Comparison of ENCODE assay signal across 1 cellular context in the genomic region with DNA sequence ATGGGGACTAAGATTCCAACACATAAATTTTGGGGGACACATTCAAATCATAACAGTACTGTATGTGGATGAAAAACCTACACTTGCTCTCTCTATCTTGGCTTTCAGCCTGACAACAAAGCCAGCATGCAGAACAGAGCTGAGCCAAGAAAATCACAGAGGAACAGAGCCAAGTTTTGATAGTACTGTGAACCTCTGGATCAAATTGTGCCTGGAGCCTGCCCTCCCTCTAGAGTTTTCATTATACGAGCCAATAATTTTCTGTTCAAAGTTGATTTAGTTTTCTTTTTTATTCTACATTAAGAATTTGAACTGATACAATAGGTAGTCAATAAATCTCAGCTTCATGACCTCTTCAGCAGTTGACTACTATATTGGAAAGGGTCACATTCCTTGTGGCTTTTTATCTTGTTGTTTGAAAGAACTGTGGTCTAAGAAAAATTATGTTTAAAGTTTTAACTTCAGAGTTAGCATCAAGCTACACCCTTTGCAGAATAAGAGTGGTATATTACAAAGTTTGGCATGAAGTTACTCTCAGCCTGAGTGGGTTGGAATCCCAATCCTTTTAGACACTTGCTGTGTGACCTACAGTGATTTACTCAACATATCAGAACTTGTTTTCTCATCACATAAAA.
TF ChIP-seq lines count a peak whose summit lies in the region.

No MANE protein-coding gene starts in this region.

TF ChIP-seq in GM23338, 12 proteins besides CTCF, POLR2A, EP300 and RAD21 (continued from another document):
- TF ChIP-seq, protein P1, sequence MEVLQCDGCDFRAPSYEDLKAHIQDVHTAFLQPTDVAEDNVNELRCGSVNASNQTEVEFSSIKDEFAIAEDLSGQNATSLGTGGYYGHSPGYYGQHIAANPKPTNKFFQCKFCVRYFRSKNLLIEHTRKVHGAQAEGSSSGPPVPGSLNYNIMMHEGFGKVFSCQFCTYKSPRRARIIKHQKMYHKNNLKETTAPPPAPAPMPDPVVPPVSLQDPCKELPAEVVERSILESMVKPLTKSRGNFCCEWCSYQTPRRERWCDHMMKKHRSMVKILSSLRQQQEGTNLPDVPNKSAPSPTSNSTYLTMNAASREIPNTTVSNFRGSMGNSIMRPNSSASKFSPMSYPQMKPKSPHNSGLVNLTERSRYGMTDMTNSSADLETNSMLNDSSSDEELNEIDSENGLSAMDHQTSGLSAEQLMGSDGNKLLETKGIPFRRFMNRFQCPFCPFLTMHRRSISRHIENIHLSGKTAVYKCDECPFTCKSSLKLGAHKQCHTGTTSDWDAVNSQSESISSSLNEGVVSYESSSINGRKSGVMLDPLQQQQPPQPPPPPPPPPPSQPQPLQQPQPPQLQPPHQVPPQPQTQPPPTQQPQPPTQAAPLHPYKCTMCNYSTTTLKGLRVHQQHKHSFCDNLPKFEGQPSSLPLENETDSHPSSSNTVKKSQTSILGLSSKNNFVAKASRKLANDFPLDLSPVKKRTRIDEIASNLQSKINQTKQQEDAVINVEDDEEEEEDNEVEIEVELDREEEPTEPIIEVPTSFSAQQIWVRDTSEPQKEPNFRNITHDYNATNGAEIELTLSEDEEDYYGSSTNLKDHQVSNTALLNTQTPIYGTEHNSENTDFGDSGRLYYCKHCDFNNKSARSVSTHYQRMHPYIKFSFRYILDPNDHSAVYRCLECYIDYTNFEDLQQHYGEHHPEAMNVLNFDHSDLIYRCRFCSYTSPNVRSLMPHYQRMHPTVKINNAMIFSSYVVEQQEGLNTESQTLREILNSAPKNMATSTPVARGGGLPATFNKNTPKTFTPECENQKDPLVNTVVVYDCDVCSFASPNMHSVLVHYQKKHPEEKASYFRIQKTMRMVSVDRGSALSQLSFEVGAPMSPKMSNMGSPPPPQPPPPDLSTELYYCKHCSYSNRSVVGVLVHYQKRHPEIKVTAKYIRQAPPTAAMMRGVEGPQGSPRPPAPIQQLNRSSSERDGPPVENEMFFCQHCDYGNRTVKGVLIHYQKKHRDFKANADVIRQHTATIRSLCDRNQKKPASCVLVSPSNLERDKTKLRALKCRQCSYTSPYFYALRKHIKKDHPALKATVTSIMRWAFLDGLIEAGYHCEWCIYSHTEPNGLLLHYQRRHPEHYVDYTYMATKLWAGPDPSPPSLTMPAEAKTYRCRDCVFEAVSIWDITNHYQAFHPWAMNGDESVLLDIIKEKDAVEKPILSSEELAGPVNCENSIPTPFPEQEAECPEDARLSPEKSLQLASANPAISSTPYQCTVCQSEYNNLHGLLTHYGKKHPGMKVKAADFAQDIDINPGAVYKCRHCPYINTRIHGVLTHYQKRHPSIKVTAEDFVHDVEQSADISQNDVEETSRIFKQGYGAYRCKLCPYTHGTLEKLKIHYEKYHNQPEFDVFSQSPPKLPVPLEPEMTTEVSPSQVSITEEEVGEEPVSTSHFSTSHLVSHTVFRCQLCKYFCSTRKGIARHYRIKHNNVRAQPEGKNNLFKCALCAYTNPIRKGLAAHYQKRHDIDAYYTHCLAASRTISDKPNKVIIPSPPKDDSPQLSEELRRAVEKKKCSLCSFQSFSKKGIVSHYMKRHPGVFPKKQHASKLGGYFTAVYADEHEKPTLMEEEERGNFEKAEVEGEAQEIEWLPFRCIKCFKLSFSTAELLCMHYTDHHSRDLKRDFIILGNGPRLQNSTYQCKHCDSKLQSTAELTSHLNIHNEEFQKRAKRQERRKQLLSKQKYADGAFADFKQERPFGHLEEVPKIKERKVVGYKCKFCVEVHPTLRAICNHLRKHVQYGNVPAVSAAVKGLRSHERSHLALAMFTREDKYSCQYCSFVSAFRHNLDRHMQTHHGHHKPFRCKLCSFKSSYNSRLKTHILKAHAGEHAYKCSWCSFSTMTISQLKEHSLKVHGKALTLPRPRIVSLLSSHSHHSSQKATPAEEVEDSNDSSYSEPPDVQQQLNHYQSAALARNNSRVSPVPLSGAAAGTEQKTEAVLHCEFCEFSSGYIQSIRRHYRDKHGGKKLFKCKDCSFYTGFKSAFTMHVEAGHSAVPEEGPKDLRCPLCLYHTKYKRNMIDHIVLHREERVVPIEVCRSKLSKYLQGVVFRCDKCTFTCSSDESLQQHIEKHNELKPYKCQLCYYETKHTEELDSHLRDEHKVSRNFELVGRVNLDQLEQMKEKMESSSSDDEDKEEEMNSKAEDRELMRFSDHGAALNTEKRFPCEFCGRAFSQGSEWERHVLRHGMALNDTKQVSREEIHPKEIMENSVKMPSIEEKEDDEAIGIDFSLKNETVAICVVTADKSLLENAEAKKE (CRISPR knock-in tag; IDR thresholded peaks at IDR 0.05): no peak
- no peak for TF ChIP-seq JUNB (IDR thresholded peaks at IDR 0.05; ENCODE audit: unreplicated experiment)
